Comparison of ENCODE assay signal across 12 cellular contexts in the genomic region with DNA sequence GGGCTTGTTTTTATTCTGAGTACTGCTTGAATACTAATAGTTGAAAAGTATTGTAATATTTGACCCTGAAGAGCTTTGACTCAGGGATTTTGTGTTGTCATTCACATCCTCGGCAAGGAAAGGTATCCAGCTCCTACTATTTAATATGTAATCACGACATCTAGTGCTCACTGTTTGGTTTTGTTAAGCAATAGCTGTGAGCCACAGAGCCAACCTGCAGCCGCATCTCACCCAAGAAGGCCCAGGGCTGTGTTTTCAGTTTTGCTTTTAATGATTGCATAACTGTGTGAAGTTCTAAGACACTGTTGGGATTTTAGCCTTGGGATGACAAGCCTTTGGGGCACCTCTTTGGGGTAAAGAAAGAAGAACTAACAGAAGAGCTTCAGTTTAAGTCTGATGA.
DNase-seq lines count a peak whose midpoint lies in the region; ATAC-seq, FAIRE-seq and TF ChIP-seq lines count a peak whose summit lies in the region.
"Had no signal": no experiment of that assay in that cellular context is flagged by ENCODE, and none has a peak within 500 bp of the region (broad histone marks: within the 10 kb centered on the region; RNA-seq: fewer than 3 reads in every experiment).

No MANE protein-coding gene starts in this region.

- H3K27me3 ChIP-seq in foreskin keratinocyte (no peaks in the 10 kb centered on the region), small intestine (ENCODE audit: control insufficient read depth in 2 of 2, insufficient read depth in 2 of 2, low read length in 2 of 2) (no peaks in the 10 kb centered on the region), vagina (no peaks in the 10 kb centered on the region)

- no peak for FAIRE-seq in RCC 7860 (lab: Jason Lieb, UNC)
- no peak for FAIRE-seq in small intestine (lab: Jason Lieb, UNC)
- no peak for FAIRE-seq in D721Med (lab: Jason Lieb, UNC)

- H3K27ac ChIP-seq in foreskin keratinocyte (no peak overlapping the region), small intestine (ENCODE audit: low read depth in 1 of 2, low read length in 1 of 2) (no peak overlapping the region), vagina (no peak overlapping the region)

- H3K4me3 ChIP-seq in small intestine (ENCODE audit: low read depth in 1 of 2, low read length in 2 of 2) (no peak overlapping the region), vagina (no peak overlapping the region)

- TF ChIP-seq CTCF in foreskin keratinocyte (conservative IDR thresholded peaks at IDR 0.05) (peak; percentile 33), D721Med (IDR thresholded peaks at IDR 0.05; ENCODE audit: insufficient read depth, missing control alignments) (no peak), vagina (IDR thresholded peaks at IDR 0.05) (no peak)

- WGBS in small intestine, 3 donors, result 9 to 46% (median 27%) methylated on average over 3 of the region's 3 CpGs

- H3K36me3 ChIP-seq in small intestine (ENCODE audit: control insufficient read depth in 2 of 2, insufficient read depth in 2 of 2, low read length in 2 of 2) (no peaks in the 10 kb centered on the region), vagina (no peaks in the 10 kb centered on the region)

- no peak for TF ChIP-seq POLR2A in vagina (IDR thresholded peaks at IDR 0.05)

- DNase-seq in HuH-7 (ENCODE audit: low spot score) (peak; percentile 69), RCC 7860 (ENCODE audit: low spot score) (peak; percentile 21), foreskin keratinocyte (peak; percentile 12 to 51), small intestine (peak; percentile 79), NCI-H1105 (lab: John Stamatoyannopoulos, UW) (no peak), D721Med (ENCODE audit: insufficient read length, low spot score) (no peak), vagina (ENCODE audit: extremely low spot score in 2 of 2) (no peak)
- DNase-seq: H9, islet precursor cell, NCI-H524 treated with DMSO at 0.1 percent for 48 hours, T-helper 2 cell had no signal

- H3K4me1 ChIP-seq in foreskin keratinocyte, result no peaks in the 10 kb centered on the region
- H3K4me1 ChIP-seq in small intestine (ENCODE audit: control insufficient read depth in 2 of 2, insufficient read depth in 1 of 2, low read depth in 1 of 2, low read length in 1 of 2), result no peaks in the 10 kb centered on the region
- no peaks in the 10 kb centered on the region for H3K4me1 ChIP-seq in vagina

- no peak for ATAC-seq in foreskin keratinocyte
- ATAC-seq: activated naive CD4-positive, alpha-beta T cell treated with anti-CD3 and anti-CD28 coated beads, Interleukin-2, amount 50 U/mL, for 72 hours had no signal

- intact Hi-C loops in vagina (cut with DNase I), result no loop called here

- no peaks in the 10 kb centered on the region for H3K9me3 ChIP-seq in small intestine (ENCODE audit: control insufficient read depth, low read depth)
- H3K9me3 ChIP-seq in vagina, result no peaks in the 10 kb centered on the region

Comparison
In these comparisons a context has a peak if more than half of its experiments do, and no peak if none do; other contexts are left out.
1. DNase-seq: peak in HuH-7 (single experiment), RCC 7860 (single experiment), foreskin keratinocyte (2 of 2) and small intestine (single experiment); none in NCI-H1105 (single experiment), D721Med (single experiment) and vagina (0 of 2).